7 cellular contexts compared by ENCODE assay signal in genomic region chr15:96771035-96771434, GRCh38.
"Had no signal": no experiment of that assay in that cellular context is flagged by ENCODE, and none has a peak within 500 bp of the region (broad histone marks: within the 10 kb centered on the region; RNA-seq: fewer than 3 reads in every experiment).

No MANE protein-coding gene starts in this region.

- FAIRE-seq: H1, H54, HepG2 had no signal

- DNase-seq: H9, HCEC 1CT had no signal

- H3K4me3 ChIP-seq: GM23338 had no signal

- H3K27ac ChIP-seq: HL-60 had no signal

- H3K4me2 ChIP-seq: GM23338 had no signal
